8 cellular contexts compared by ENCODE assay signal in genomic region chr2:156399224-156399949, GRCh38. TPM values are rescaled to one million over a fixed set of nuclear protein-coding genes. Genes with fewer than 3 reads are reported as not detected.
DNase-seq lines count a peak whose midpoint lies in the region; ATAC-seq lines count a peak whose summit lies in the region.

No MANE protein-coding gene starts in this region.

- in situ Hi-C loops in G401 (cut with HindIII; ENCODE audit: low sequenced_read_pairs), result no loop called here

- H3K36me3 Mint-ChIP-seq in activated naive CD4-positive, alpha-beta T cell treated with anti-CD3 and anti-CD28 coated beads, Interleukin-2, amount 50 U/mL, for 72 hours, result peaks cover 5% of the 10 kb centered on the region in 2 donors
- H3K36me3 Mint-ChIP-seq in stimulated activated memory B cell treated with anti-CD40 and anti-IgM and Interleukin-4, amounts not matched to agents 10 μg/mL and 1 μg/mL and 100 μg/mL, for 72 hours, result no peaks in the 10 kb centered on the region

- ATAC-seq in activated naive CD4-positive, alpha-beta T cell treated with anti-CD3 and anti-CD28 coated beads, Interleukin-2, amount 50 U/mL, for 72 hours, result peak in 1 of 2 donors; percentile 87
- ATAC-seq in stimulated activated memory B cell treated with anti-CD40 and anti-IgM and Interleukin-4, amounts not matched to agents 10 μg/mL and 1 μg/mL and 100 μg/mL, for 72 hours, result no peak
- no peak for ATAC-seq in HG02588 (IDR thresholded peaks at IDR 0.05; ENCODE audit: unreplicated experiment)

- H3K9me3 Mint-ChIP-seq in activated naive CD4-positive, alpha-beta T cell treated with anti-CD3 and anti-CD28 coated beads, Interleukin-2, amount 50 U/mL, for 72 hours, result peaks cover 0 to 4% of the 10 kb centered on the region in 2 donors
- H3K9me3 Mint-ChIP-seq in stimulated activated memory B cell treated with anti-CD40 and anti-IgM and Interleukin-4, amounts not matched to agents 10 μg/mL and 1 μg/mL and 100 μg/mL, for 72 hours, result no peaks in the 10 kb centered on the region

- DNase-seq in G401 (ENCODE audit: low spot score) (peak; percentile 58), HuH-7.5 (ENCODE audit: low spot score) (peak; percentile 44), COLO829 (ENCODE audit: low spot score) (no peak), SKM-1 (lab: John Stamatoyannopoulos, UW; ENCODE audit: unreplicated experiment) (no peak)
- no peak for DNase-seq in activated naive CD4-positive, alpha-beta T cell treated with anti-CD3 and anti-CD28 coated beads, Interleukin-2, amount 50 U/mL, for 72 hours (ENCODE audit: low spot score in 2 of 2)

- peak overlapping the region; percentile 76 for H3K4me3 ChIP-seq in iPS-18c (ENCODE audit: insufficient read depth, low read depth, low read length)

- peak overlapping the region; percentile 99 to 100 for H3K27ac Mint-ChIP-seq in activated naive CD4-positive, alpha-beta T cell treated with anti-CD3 and anti-CD28 coated beads, Interleukin-2, amount 50 U/mL, for 72 hours
- peak overlapping the region; percentile 92 for H3K27ac Mint-ChIP-seq in stimulated activated memory B cell treated with anti-CD40 and anti-IgM and Interleukin-4, amounts not matched to agents 10 μg/mL and 1 μg/mL and 100 μg/mL, for 72 hours

- peaks cover 41% of the 10 kb centered on the region for H3K4me1 Mint-ChIP-seq in stimulated activated memory B cell treated with anti-CD40 and anti-IgM and Interleukin-4, amounts not matched to agents 10 μg/mL and 1 μg/mL and 100 μg/mL, for 72 hours

- peak overlapping the region; percentile 88 for H3K4me3 Mint-ChIP-seq in stimulated activated memory B cell treated with anti-CD40 and anti-IgM and Interleukin-4, amounts not matched to agents 10 μg/mL and 1 μg/mL and 100 μg/mL, for 72 hours

- no peaks in the 10 kb centered on the region for H3K27me3 Mint-ChIP-seq in stimulated activated memory B cell treated with anti-CD40 and anti-IgM and Interleukin-4, amounts not matched to agents 10 μg/mL and 1 μg/mL and 100 μg/mL, for 72 hours

- H3K9me3 ChIP-seq in iPS-18c (ENCODE audit: control insufficient read depth, insufficient read depth, low read length), result no peaks in the 10 kb centered on the region

RNA-seq across cellular contexts. Expression of gene GPD2, which starts 36.8 kb away (rescaled TPM):
- 5.7 and 9.9 TPM in 2 replicates for total RNA-seq in G401 (2014; rRNA removed; shearing (Covaris generic))
- 10 to 100 TPM; 21.9 to 28.0 TPM for total RNA-seq in activated naive CD4-positive, alpha-beta T cell treated with anti-CD3 and anti-CD28 coated beads, Interleukin-2, amount 50 U/mL, for 72 hours

Comparison
In these comparisons a context has a peak if more than half of its experiments do, and no peak if none do; other contexts are left out.
1. DNase-seq: peak in G401 (single experiment) and HuH-7.5 (single experiment); none in activated naive CD4-positive, alpha-beta T cell treated with anti-CD3 and anti-CD28 coated beads, Interleukin-2, amount 50 U/mL, for 72 hours (0 of 2), COLO829 (single experiment) and SKM-1 (single experiment).